Comparison of ENCODE assay signal across 25 cellular contexts in genomic region chr6:102150549-102150948, GRCh38.
"Had no signal": no experiment of that assay in that cellular context is flagged by ENCODE, and none has a peak within 500 bp of the region (broad histone marks: within the 10 kb centered on the region; RNA-seq: fewer than 3 reads in every experiment).

No MANE protein-coding gene starts in this region.

- DNase-seq: colonic mucosa; cortex of kidney; effector CD8-positive, alpha-beta T cell; effector memory CD8-positive, alpha-beta T cell; erythroblast; esophagus squamous epithelium; foreskin fibroblast; foreskin melanocyte; gastrocnemius medialis; glutamatergic neuron; head of caudate nucleus; heart right ventricle; hippocampal formation; left cardiac atrium; left lung; left ventricle myocardium superior; lower lobe of right lung; mesenchymal stem cell; mucosa of descending colon; naive B cell had no signal

- H3K27ac ChIP-seq: colonic mucosa, epithelial cell of prostate, esophagus squamous epithelium, gastrocnemius medialis, heart right ventricle, left lung, lower lobe of right lung had no signal

- H3K4me1 ChIP-seq: colonic mucosa, esophagus squamous epithelium, heart right ventricle, left lung, lower lobe of right lung had no signal

- ATAC-seq: effector memory CD8-positive, alpha-beta T cell; esophagus mucosa; gastrocnemius medialis; heart right ventricle; left cardiac atrium; left lung; left ventricle myocardium superior; lower lobe of right lung; mucosa of descending colon had no signal

- H3K27me3 ChIP-seq: colonic mucosa, esophagus squamous epithelium, gastrocnemius medialis, heart right ventricle, left lung had no signal

- H3K4me3 ChIP-seq: colonic mucosa, esophagus squamous epithelium, gastrocnemius medialis, heart right ventricle, left lung, lower lobe of right lung, mucosa of descending colon had no signal

- FAIRE-seq: endometrium, islet of Langerhans, keratinocyte had no signal

- H3K9me3 ChIP-seq: colonic mucosa, gastrocnemius medialis, lower lobe of right lung had no signal

- H3K36me3 ChIP-seq: colonic mucosa, esophagus squamous epithelium, gastrocnemius medialis, heart right ventricle, left lung, lower lobe of right lung had no signal
